In genomic region chr22:30295576-30295975, GRCh38 we compare ENCODE assay signal across 1 cellular context.
TF ChIP-seq lines count a peak whose summit lies in the region.

No MANE protein-coding gene starts in this region.

TF ChIP-seq in HEK293T, 16 proteins besides CTCF, POLR2A, EP300 and RAD21:
- no peak for TF ChIP-seq CTBP1 (IDR thresholded peaks at IDR 0.05; ENCODE audit: borderline replicate concordance)
- no peak for TF ChIP-seq BHLHE40 (IDR thresholded peaks at IDR 0.05; ENCODE audit: borderline replicate concordance)
- no peak for TF ChIP-seq L3MBTL2 (conservative IDR thresholded peaks at IDR 0.05)
- no peak for TF ChIP-seq ELF4 (IDR thresholded peaks at IDR 0.05)
- no peak for TF ChIP-seq FOXA1 (IDR thresholded peaks at IDR 0.05)
- TF ChIP-seq NFRKB (IDR thresholded peaks at IDR 0.05): no peak
- TF ChIP-seq HDGF (IDR thresholded peaks at IDR 0.05; ENCODE audit: borderline replicate concordance): no peak
- no peak for TF ChIP-seq ZNF384 (IDR thresholded peaks at IDR 0.05)
- no peak for TF ChIP-seq ARNT (IDR thresholded peaks at IDR 0.05)
- no peak for TF ChIP-seq LEF1 (IDR thresholded peaks at IDR 0.05; ENCODE audit: borderline replicate concordance)
- TF ChIP-seq PKNOX1 (IDR thresholded peaks at IDR 0.05): no peak
- no peak for TF ChIP-seq TARDBP (IDR thresholded peaks at IDR 0.05)
- no peak for TF ChIP-seq SUZ12 (IDR thresholded peaks at IDR 0.05)
- no peak for TF ChIP-seq FOXK2 (IDR thresholded peaks at IDR 0.05)
- no peak for TF ChIP-seq FOXM1 (IDR thresholded peaks at IDR 0.05; ENCODE audit: borderline replicate concordance)
- no peak for TF ChIP-seq SP1 (IDR thresholded peaks at IDR 0.05)
TF ChIP-seq in HEK293T: peak in this region for 0.
